Comparison of ENCODE assay signal across 17 cellular contexts in genomic region chr1:155514582-155515187, GRCh38. TPM values are rescaled to one million over a fixed set of nuclear protein-coding genes. Genes with fewer than 3 reads are reported as not detected.
DNase-seq lines count a peak whose midpoint lies in the region; ATAC-seq and TF ChIP-seq lines count a peak whose summit lies in the region.
"Had no signal": no experiment of that assay in that cellular context is flagged by ENCODE, and none has a peak within 500 bp of the region (broad histone marks: within the 10 kb centered on the region; RNA-seq: fewer than 3 reads in every experiment).

No MANE protein-coding gene starts in this region.

- H2AFZ ChIP-seq in PC-3 (ENCODE audit: low read length): no peak overlapping the region

- H3K27ac Mint-ChIP-seq in activated CD4-positive, alpha-beta T cell treated with anti-CD3 and anti-CD28 coated beads, Interleukin-2, amount 10 ng/mL, durations not matched to agents 7 days and 5 days: peak overlapping the region; percentile 65
- peak overlapping the region; percentile 46 for H3K27ac Mint-ChIP-seq in activated CD8-positive, alpha-beta T cell treated with anti-CD3 and anti-CD28 coated beads for 36 hours
- peak overlapping the region; percentile 52 to 91 (median 85) for H3K27ac Mint-ChIP-seq in naive thymus-derived CD4-positive, alpha-beta T cell

- H3K36me3 ChIP-seq in HEK293 (ENCODE audit: control insufficient read depth in 2 of 2, insufficient read depth in 1 of 2, low read length in 2 of 2): peaks cover 8 to 17% of the 10 kb centered on the region in 2 experiments; a peak in 2 of 3 replicates
- peaks cover 0 to 13% (median 3%) of the 10 kb centered on the region in 3 experiments for H3K36me3 ChIP-seq in naive thymus-derived CD4-positive, alpha-beta T cell (ENCODE audit: control insufficient read depth in 2 of 3, insufficient read depth in 3 of 3, low read length in 3 of 3)
- peaks cover 3% of the 10 kb centered on the region; the same call in 1 of the 2 replicates for H3K36me3 ChIP-seq in PC-3 (ENCODE audit: low read depth, low read length)

- H3K27ac ChIP-seq in HEK293 (ENCODE audit: extremely low read depth, low read depth, low read length) (no peak overlapping the region), PC-3 (ENCODE audit: low read length) (no peak overlapping the region)
- H3K27ac ChIP-seq in naive thymus-derived CD4-positive, alpha-beta T cell (ENCODE audit: low read depth, low read length): peak overlapping the region; percentile 52
- H3K27ac ChIP-seq: A549, HL-60, VCaP had no signal

- DNase-seq in activated CD4-positive, alpha-beta T cell treated with anti-CD3 and anti-CD28 coated beads, Interleukin-2, amount 10 ng/mL, durations not matched to agents 7 days and 5 days: peak; percentile 44
- no peak for DNase-seq in activated CD4-positive, alpha-beta T cell treated with anti-CD3 and anti-CD28 coated beads, Interleukin-2, amount 50 U/mL, for 4 hours
- no peak for DNase-seq in activated CD8-positive, alpha-beta T cell treated with anti-CD3 and anti-CD28 coated beads for 36 hours
- peak in 7 of 9 donors; percentile 20 to 61 (median 48) for DNase-seq in naive thymus-derived CD4-positive, alpha-beta T cell
- DNase-seq in DMS114 treated with DMSO at 0.1 percent for 48 hours (lab: John Stamatoyannopoulos, UW; ENCODE audit: unreplicated experiment) (no peak), PC-3 (no peak)
- DNase-seq: foreskin fibroblast, H7, KG1, kidney glomerular epithelial cell, mesenchymal stem cell, NCI-H1092 had no signal

- H3K9ac ChIP-seq in PC-3 (ENCODE audit: low read length): no peak overlapping the region

- no peaks in the 10 kb centered on the region for H3K27me3 ChIP-seq in naive thymus-derived CD4-positive, alpha-beta T cell (ENCODE audit: control insufficient read depth in 2 of 2, insufficient read depth in 2 of 2, low read length in 2 of 2)
- no peaks in the 10 kb centered on the region for H3K27me3 ChIP-seq in PC-3 (ENCODE audit: low read length)

- H3K36me3 Mint-ChIP-seq in activated CD4-positive, alpha-beta T cell treated with anti-CD3 and anti-CD28 coated beads, Interleukin-2, amount 10 ng/mL, durations not matched to agents 7 days and 5 days (ENCODE audit: low read depth): peaks cover 29% of the 10 kb centered on the region
- peaks cover 27% of the 10 kb centered on the region for H3K36me3 Mint-ChIP-seq in activated CD8-positive, alpha-beta T cell treated with anti-CD3 and anti-CD28 coated beads for 36 hours (ENCODE audit: low read depth)
- H3K36me3 Mint-ChIP-seq in naive thymus-derived CD4-positive, alpha-beta T cell: peaks cover 0 to 24% (median 18%) of the 10 kb centered on the region in 5 donors

- intact Hi-C loops in activated CD8-positive, alpha-beta T cell treated with anti-CD3 and anti-CD28 coated beads for 36 hours (cut with micrococcal nuclease): no loop called here
- intact Hi-C loops in naive thymus-derived CD4-positive, alpha-beta T cell (cut with micrococcal nuclease): loop anchor here in 1 of 2 donors (5.0 kb wide), 1 partner anchor 48 kb away; the partner anchor contains the start of gene ASH1L
- intact Hi-C loops in PC-3 (cut with micrococcal nuclease): no loop called here

- no TSS peak for BruUV-seq in PC-3 (replicated peaks; lab: Mats Ljungman, UMichigan)

- no peaks in the 10 kb centered on the region for H3F3A ChIP-seq in PC-3 (ENCODE audit: low read length, unreplicated experiment)

- H3K9me3 Mint-ChIP-seq in activated CD4-positive, alpha-beta T cell treated with anti-CD3 and anti-CD28 coated beads, Interleukin-2, amount 10 ng/mL, durations not matched to agents 7 days and 5 days: no peaks in the 10 kb centered on the region
- no peaks in the 10 kb centered on the region for H3K9me3 Mint-ChIP-seq in activated CD8-positive, alpha-beta T cell treated with anti-CD3 and anti-CD28 coated beads for 36 hours
- no peaks in the 10 kb centered on the region for H3K9me3 Mint-ChIP-seq in naive thymus-derived CD4-positive, alpha-beta T cell

- H4K20me1 ChIP-seq in PC-3 (ENCODE audit: low read length): peaks cover 4% of the 10 kb centered on the region; the same call in 1 of the 2 replicates

- H3K4me3 ChIP-seq in HEK293 (ENCODE audit: low read depth, low read length) (no peak overlapping the region), PC-3 (ENCODE audit: low read length) (no peak overlapping the region)
- no peak overlapping the region for H3K4me3 ChIP-seq in naive thymus-derived CD4-positive, alpha-beta T cell (ENCODE audit: low read length)
- H3K4me3 ChIP-seq: A549 had no signal

- peak overlapping the region; percentile 43 for H3K4me3 Mint-ChIP-seq in activated CD4-positive, alpha-beta T cell treated with anti-CD3 and anti-CD28 coated beads, Interleukin-2, amount 10 ng/mL, durations not matched to agents 7 days and 5 days
- peak overlapping the region; percentile 24 for H3K4me3 Mint-ChIP-seq in activated CD8-positive, alpha-beta T cell treated with anti-CD3 and anti-CD28 coated beads for 36 hours
- H3K4me3 Mint-ChIP-seq in naive thymus-derived CD4-positive, alpha-beta T cell: peak overlapping the region; percentile 58 to 82 (median 73)

- no peaks in the 10 kb centered on the region for H3K27me3 Mint-ChIP-seq in activated CD4-positive, alpha-beta T cell treated with anti-CD3 and anti-CD28 coated beads, Interleukin-2, amount 10 ng/mL, durations not matched to agents 7 days and 5 days
- H3K27me3 Mint-ChIP-seq in activated CD8-positive, alpha-beta T cell treated with anti-CD3 and anti-CD28 coated beads for 36 hours: no peaks in the 10 kb centered on the region
- H3K27me3 Mint-ChIP-seq in naive thymus-derived CD4-positive, alpha-beta T cell: no peaks in the 10 kb centered on the region

- no peak for TF ChIP-seq CTCF in HEK293 (tag by site-specific recombination; IDR thresholded peaks at IDR 0.05)
- no peak for TF ChIP-seq CTCF in activated CD8-positive, alpha-beta T cell treated with anti-CD3 and anti-CD28 coated beads for 36 hours (IDR thresholded peaks at IDR 0.05)
- no peak for TF ChIP-seq CTCF in PC-3 (conservative IDR thresholded peaks at IDR 0.05; ENCODE audit: low read depth, low read length)

- POLR2A ChIA-PET in activated CD4-positive, alpha-beta T cell treated with anti-CD3 and anti-CD28 coated beads, Interleukin-2, amount 10 ng/mL, durations not matched to agents 7 days and 5 days (lab: Charles Lee): no interaction called here
- POLR2A ChIA-PET in HEK293 (lab: Yijun Ruan, JAX): no interaction called here
- POLR2A ChIA-PET in activated CD8-positive, alpha-beta T cell treated with anti-CD3 and anti-CD28 coated beads for 36 hours (lab: Charles Lee): no interaction called here
- POLR2A ChIA-PET in naive thymus-derived CD4-positive, alpha-beta T cell (lab: Charles Lee): interaction anchor here (0.5 kb wide), 1 partner anchor 51 kb away, joined by 3 read pairs; no protein-coding TSS in a partner anchor
- POLR2A ChIA-PET in PC-3 (lab: Charles Lee; ENCODE audit: unreplicated experiment): no interaction called here

- no peaks in the 10 kb centered on the region for H3K9me3 ChIP-seq in HEK293 (ENCODE audit: control insufficient read depth, insufficient read depth, low read depth, low read length)
- H3K9me3 ChIP-seq in naive thymus-derived CD4-positive, alpha-beta T cell (ENCODE audit: control insufficient read depth in 2 of 3, low read length in 3 of 3): no peaks in the 10 kb centered on the region
- no peaks in the 10 kb centered on the region for H3K9me3 ChIP-seq in PC-3 (ENCODE audit: low read length)
- H3K9me3 ChIP-seq: A549 had no signal

- no peaks in the 10 kb centered on the region for H3K9me2 ChIP-seq in PC-3 (replicated peaks; ENCODE audit: low read length)

- peaks cover 71% of the 10 kb centered on the region for H3K79me2 ChIP-seq in PC-3 (ENCODE audit: low read length)

- H3K4me1 Mint-ChIP-seq in activated CD4-positive, alpha-beta T cell treated with anti-CD3 and anti-CD28 coated beads, Interleukin-2, amount 10 ng/mL, durations not matched to agents 7 days and 5 days: peaks cover 40% of the 10 kb centered on the region
- peaks cover 48% of the 10 kb centered on the region for H3K4me1 Mint-ChIP-seq in activated CD8-positive, alpha-beta T cell treated with anti-CD3 and anti-CD28 coated beads for 36 hours (ENCODE audit: low read depth)
- peaks cover 26 to 76% (median 62%) of the 10 kb centered on the region in 7 donors for H3K4me1 Mint-ChIP-seq in naive thymus-derived CD4-positive, alpha-beta T cell

- peak; percentile 39 for ATAC-seq in activated CD8-positive, alpha-beta T cell treated with anti-CD3 and anti-CD28 coated beads for 36 hours
- peak; percentile 80 for ATAC-seq in naive thymus-derived CD4-positive, alpha-beta T cell
- no peak for ATAC-seq in GM19351 (IDR thresholded peaks at IDR 0.05; ENCODE audit: unreplicated experiment)
- no peak for ATAC-seq in PC-3
- ATAC-seq: A549 had no signal

- H3K4me1 ChIP-seq in HEK293 (ENCODE audit: control insufficient read depth, insufficient read depth, low read length) (no peaks in the 10 kb centered on the region), PC-3 (ENCODE audit: insufficient read depth, low read length) (no peaks in the 10 kb centered on the region)
- H3K4me1 ChIP-seq in naive thymus-derived CD4-positive, alpha-beta T cell (ENCODE audit: control insufficient read depth in 2 of 2, insufficient read depth in 2 of 2, low read length in 2 of 2): peaks cover 9 to 23% of the 10 kb centered on the region in 2 donors

- CTCF ChIA-PET in activated CD4-positive, alpha-beta T cell treated with anti-CD3 and anti-CD28 coated beads, Interleukin-2, amount 10 ng/mL, durations not matched to agents 7 days and 5 days (lab: Charles Lee): interaction anchor here (1.1 to 1.2 kb wide), 2 partner anchors 22 to 348 kb away, joined by 3 read pairs; no protein-coding TSS in a partner anchor
- CTCF ChIA-PET in HEK293 (lab: Yijun Ruan, JAX) (interaction anchor here (0.9 kb wide), 1 partner anchor 10 kb away, joined by 4 read pairs; no protein-coding TSS in a partner anchor), PC-3 (lab: Charles Lee) (no interaction called here)
- CTCF ChIA-PET in activated CD8-positive, alpha-beta T cell treated with anti-CD3 and anti-CD28 coated beads for 36 hours (lab: Charles Lee): interaction anchor here (1.4 to 1.6 kb wide), 3 partner anchors 15 to 263 kb away, joined by 3 to 4 read pairs (median 3); no protein-coding TSS in a partner anchor
- CTCF ChIA-PET in naive thymus-derived CD4-positive, alpha-beta T cell (lab: Charles Lee): interaction anchor here (1.7 kb wide), 1 partner anchor 263 kb away, joined by 5 read pairs; no protein-coding TSS in a partner anchor

- H3K4me2 ChIP-seq in PC-3 (ENCODE audit: low read length): no peak overlapping the region
- H3K4me2 ChIP-seq: A549 had no signal

TF ChIP-seq in HEK293, 187 proteins besides CTCF, POLR2A, EP300 and RAD21 (continues in another document):
- TF ChIP-seq TRIM28 (IDR thresholded peaks at IDR 0.05; ENCODE audit: borderline replicate concordance, low read length) (0 out of 2 replicates have a peak, but pooled peaks have one; percentile 27), ZNF169 (tag by site-specific recombination; IDR thresholded peaks at IDR 0.05) (no peak)

RNA-seq across cellular contexts. Expression of gene ASH1L, which starts 47.9 kb away (rescaled TPM):
- 10 to 100 TPM; 42.9 to 44.1 TPM for total RNA-seq in activated CD4-positive, alpha-beta T cell treated with anti-CD3 and anti-CD28 coated beads, Interleukin-2, amount 10 ng/mL, durations not matched to agents 7 days and 5 days
- total RNA-seq in activated CD8-positive, alpha-beta T cell treated with anti-CD3 and anti-CD28 coated beads for 36 hours: 10 to 100 TPM; 30.3 to 31.6 TPM
- total RNA-seq in naive thymus-derived CD4-positive, alpha-beta T cell: 100 to 1,000 TPM in 2 of 5 experiments, 10 to 100 TPM in 3; 57.2 to 109 (median 95.1) TPM
- 10 to 100 TPM; 20.1 to 34.9 TPM for polyA plus RNA-seq in naive thymus-derived CD4-positive, alpha-beta T cell
- total RNA-seq in PC-3 (2014; rRNA removed): 27.6 and 38.9 TPM in 2 replicates

Comparison
In these comparisons a context has a peak if more than half of its experiments do, and no peak if none do; other contexts are left out.
1. DNase-seq: peak in activated CD4-positive, alpha-beta T cell treated with anti-CD3 and anti-CD28 coated beads, Interleukin-2, amount 10 ng/mL, durations not matched to agents 7 days and 5 days (single experiment) and naive thymus-derived CD4-positive, alpha-beta T cell (7 of 9); none in activated CD4-positive, alpha-beta T cell treated with anti-CD3 and anti-CD28 coated beads, Interleukin-2, amount 50 U/mL, for 4 hours (0 of 2), activated CD8-positive, alpha-beta T cell treated with anti-CD3 and anti-CD28 coated beads for 36 hours (single experiment), DMS114 treated with DMSO at 0.1 percent for 48 hours (single experiment) and PC-3 (single experiment).
2. ATAC-seq: peak in activated CD8-positive, alpha-beta T cell treated with anti-CD3 and anti-CD28 coated beads for 36 hours (single experiment) and naive thymus-derived CD4-positive, alpha-beta T cell (single experiment); none in GM19351 (single experiment) and PC-3 (single experiment).
3. Peak in every context shown above with its lines, with median percentiles within 50 percentile points of each other: H3K27ac Mint-ChIP-seq and H3K4me3 Mint-ChIP-seq.